27 cellular contexts compared by ENCODE assay signal in the genomic region with DNA sequence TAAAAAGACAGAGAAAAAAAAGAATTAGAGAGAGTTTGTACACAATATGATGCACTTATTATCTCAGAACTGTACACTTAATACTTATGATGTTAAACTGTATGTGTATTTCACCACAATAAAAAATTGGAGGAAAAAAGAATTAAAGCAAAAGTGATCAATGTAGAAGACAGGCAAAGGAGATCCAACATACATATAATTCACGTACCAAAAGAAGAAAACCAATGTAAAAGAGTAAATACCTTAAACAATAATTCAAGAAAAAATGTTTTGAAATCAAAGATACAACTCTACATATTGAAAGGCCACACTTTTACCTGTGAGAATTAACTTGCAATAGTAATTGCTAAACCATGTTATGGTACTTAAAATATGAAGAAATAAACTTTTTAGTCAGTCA.
"Had no signal": no experiment of that assay in that cellular context is flagged by ENCODE, and none has a peak within 500 bp of the region (broad histone marks: within the 10 kb centered on the region; RNA-seq: fewer than 3 reads in every experiment).

No MANE protein-coding gene starts in this region.

- DNase-seq: colonic mucosa; cortex of kidney; dermis blood vessel endothelial cell; dorsolateral prefrontal cortex; effector CD4-positive, alpha-beta T cell; effector CD8-positive, alpha-beta T cell; effector memory CD4-positive, alpha-beta T cell; effector memory CD8-positive, alpha-beta T cell; erythroblast; esophagus squamous epithelium; foreskin fibroblast; foreskin keratinocyte; foreskin melanocyte; gastrocnemius medialis; glutamatergic neuron; head of caudate nucleus; heart left ventricle; heart right ventricle had no signal

- FAIRE-seq: endometrium, endothelial cell of umbilical vein, frontal cortex had no signal

- H3K79me2 ChIP-seq: hepatocyte had no signal

- H3K4me2 ChIP-seq: hepatocyte had no signal

- H2AFZ ChIP-seq: hepatocyte had no signal

- H3K4me1 ChIP-seq: colonic mucosa, esophagus muscularis mucosa, esophagus squamous epithelium, foreskin keratinocyte, gastrocnemius medialis, gastroesophageal sphincter, heart left ventricle, heart right ventricle had no signal

- H3K36me3 ChIP-seq: colonic mucosa, esophagus muscularis mucosa, esophagus squamous epithelium, gastrocnemius medialis, gastroesophageal sphincter, heart left ventricle, heart right ventricle had no signal

- H3K9me3 ChIP-seq: colonic mucosa had no signal

- ATAC-seq: effector memory CD8-positive, alpha-beta T cell; esophagus mucosa; foreskin keratinocyte; gastrocnemius medialis; gastroesophageal sphincter; heart left ventricle; heart right ventricle had no signal

- H3K4me3 ChIP-seq: colonic mucosa, coronary artery, dorsolateral prefrontal cortex, esophagus muscularis mucosa, esophagus squamous epithelium, gastrocnemius medialis, gastroesophageal sphincter, heart left ventricle, heart right ventricle, hepatocyte had no signal

- H3K27me3 ChIP-seq: colonic mucosa, gastrocnemius medialis, hepatocyte had no signal

- H3K27ac ChIP-seq: colonic mucosa, coronary artery, dorsolateral prefrontal cortex, epithelial cell of prostate, esophagus muscularis mucosa, esophagus squamous epithelium, foreskin keratinocyte, gastrocnemius medialis, gastroesophageal sphincter, heart left ventricle, heart right ventricle, hepatocyte had no signal
